In the genomic region with DNA sequence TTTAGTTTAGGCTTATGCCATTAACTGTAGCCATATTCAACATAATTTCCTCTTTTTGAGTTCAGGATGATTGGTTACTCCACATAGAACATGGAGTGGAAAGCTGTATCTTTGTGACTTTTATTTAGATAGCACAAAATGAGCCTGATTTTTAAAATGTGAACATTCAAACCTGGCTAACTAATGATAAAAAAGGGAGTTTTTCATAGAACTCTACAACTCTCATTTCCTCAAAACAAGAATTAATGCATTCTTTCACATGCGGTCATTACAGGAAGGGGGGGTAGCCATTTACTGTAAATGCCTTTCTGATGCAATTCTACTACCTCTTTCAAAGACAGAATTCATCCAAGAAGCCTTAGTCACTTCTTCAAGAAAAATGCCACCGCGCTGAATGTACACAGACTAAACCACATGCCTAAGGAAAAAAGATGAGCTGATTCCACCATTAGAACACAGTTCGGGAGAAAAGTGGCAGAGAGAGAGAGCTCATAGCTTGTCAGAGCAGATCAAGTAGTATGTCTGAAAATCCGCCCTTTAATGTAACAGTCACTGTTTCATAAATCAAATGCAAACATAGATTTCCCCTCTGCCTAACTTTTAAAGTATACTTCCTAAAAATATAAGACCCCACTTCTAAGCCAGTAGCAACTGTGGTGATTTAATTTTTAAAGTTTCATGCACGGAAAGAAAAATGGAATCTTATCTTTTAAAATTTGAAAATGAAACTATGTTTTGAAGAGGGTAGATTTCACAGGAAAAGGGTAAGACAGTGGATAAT, we compare ENCODE assay signal across 8 cellular contexts.
A peak's percentile ranks its signal among the peaks of the same experiment; 100 is the strongest.
DNase-seq lines count a peak whose midpoint lies in the region; ATAC-seq and TF ChIP-seq lines count a peak whose summit lies in the region.

No MANE protein-coding gene starts in this region.

- ATAC-seq in HG02759 (IDR thresholded peaks at IDR 0.05; ENCODE audit: unreplicated experiment) (peak; percentile 36), GM21786 (IDR thresholded peaks at IDR 0.05; ENCODE audit: unreplicated experiment) (no peak)

- peak overlapping the region; percentile 97 for H3K27ac ChIP-seq in SK-N-MC

- no peaks in the 10 kb centered on the region for H3K27me3 Mint-ChIP-seq in osteocyte (ENCODE audit: unreplicated experiment)

- peak overlapping the region; percentile 87 for H3K4me3 ChIP-seq in SK-N-MC

- TF ChIP-seq CTCF in osteocyte (IDR thresholded peaks at IDR 0.05), result no peak

- DNase-seq in GF-D8 (lab: John Stamatoyannopoulos, UW), result peak; percentile 89
- peak; percentile 68 for DNase-seq in SK-N-MC (ENCODE audit: low read depth, low spot score)
- DNase-seq in effector CD4-positive, alpha-beta T cell, result peak; percentile 49
- no peak for DNase-seq in osteocyte (ENCODE audit: extremely low spot score, unreplicated experiment)
- DNase-seq in cerebellar cortex (ENCODE audit: low spot score), result no peak
- no peak for DNase-seq in NCI-H345 treated with DMSO at 0.1 percent for 48 hours (lab: John Stamatoyannopoulos, UW; ENCODE audit: unreplicated experiment)

- peak overlapping the region; percentile 66 for H3K4me3 Mint-ChIP-seq in osteocyte (ENCODE audit: unreplicated experiment)

- no peaks in the 10 kb centered on the region for H3K9me3 ChIP-seq in SK-N-MC (ENCODE audit: low read depth, low read length)

- no peaks in the 10 kb centered on the region for H3K9me3 Mint-ChIP-seq in osteocyte (ENCODE audit: unreplicated experiment)

- peak overlapping the region; percentile 97 for H3K27ac Mint-ChIP-seq in osteocyte (ENCODE audit: unreplicated experiment)

- H3K36me3 Mint-ChIP-seq in osteocyte (ENCODE audit: unreplicated experiment), result peaks cover 21% of the 10 kb centered on the region

- H3K4me1 Mint-ChIP-seq in osteocyte (ENCODE audit: unreplicated experiment), result peaks cover 47% of the 10 kb centered on the region

- peaks cover 39% of the 10 kb centered on the region for H3K36me3 ChIP-seq in SK-N-MC (ENCODE audit: insufficient read depth, low read length)

- peak overlapping the region; percentile 98 for H3K9ac ChIP-seq in SK-N-MC (ENCODE audit: insufficient read length)

Comparison
In these comparisons a context has a peak if more than half of its experiments do, and no peak if none do; other contexts are left out.
1. DNase-seq: peak in GF-D8 (single experiment), SK-N-MC (single experiment) and effector CD4-positive, alpha-beta T cell (single experiment); none in osteocyte (single experiment), cerebellar cortex (single experiment) and NCI-H345 treated with DMSO at 0.1 percent for 48 hours (single experiment).